Comparison of ENCODE assay signal across 22 cellular contexts in genomic region chr10:111083222-111084095, GRCh38. TPM values are rescaled to one million over a fixed set of nuclear protein-coding genes. Genes with fewer than 3 reads are reported as not detected.
DNase-seq lines count a peak whose midpoint lies in the region; ATAC-seq and TF ChIP-seq lines count a peak whose summit lies in the region.
"Had no signal": no experiment of that assay in that cellular context is flagged by ENCODE, and none has a peak within 500 bp of the region (broad histone marks: within the 10 kb centered on the region; RNA-seq: fewer than 3 reads in every experiment).

No MANE protein-coding gene starts in this region.

- peaks cover 2 to 66% (median 55%) of the 10 kb centered on the region in 5 donors for H3K4me1 ChIP-seq in subcutaneous abdominal adipose tissue (ENCODE audit: control insufficient read depth in 5 of 5, insufficient read depth in 5 of 5, low read length in 5 of 5)
- H3K4me1 ChIP-seq in aorta (ENCODE audit: control insufficient read depth in 1 of 2, insufficient read depth in 2 of 2, low read length in 2 of 2) = no peaks in the 10 kb centered on the region
- H3K4me1 ChIP-seq: HAP-1 had no signal

- no peaks in the 10 kb centered on the region for H3K9me3 Mint-ChIP-seq in activated CD8-positive, alpha-beta memory T cell treated with anti-CD3 and anti-CD28 coated beads, Interleukin-2, amount 10 ng/mL, durations not matched to agents 7 days and 5 days (ENCODE audit: low read depth)
- no peaks in the 10 kb centered on the region for H3K9me3 Mint-ChIP-seq in chondrocyte (ENCODE audit: low read depth)
- H3K9me3 Mint-ChIP-seq: CD4-positive, alpha-beta T cell had no signal

- ATAC-seq in activated CD8-positive, alpha-beta memory T cell treated with anti-CD3 and anti-CD28 coated beads, Interleukin-2, amount 10 ng/mL, durations not matched to agents 7 days and 5 days = no peak
- no peak for ATAC-seq in left lobe of liver
- ATAC-seq in HG02759 (IDR thresholded peaks at IDR 0.05; ENCODE audit: unreplicated experiment) = no peak
- no peak for ATAC-seq in aorta (ENCODE audit: low FRiP score)
- ATAC-seq: K562 had no signal

- H3K9ac ChIP-seq in subcutaneous abdominal adipose tissue (ENCODE audit: low read length in 5 of 5) = peak overlapping the region in 3 of 5 donors; percentile 24 to 57 (median 49)

- H3K4me1 Mint-ChIP-seq in activated CD8-positive, alpha-beta memory T cell treated with anti-CD3 and anti-CD28 coated beads, Interleukin-2, amount 10 ng/mL, durations not matched to agents 7 days and 5 days = peaks cover 4% of the 10 kb centered on the region
- H3K4me1 Mint-ChIP-seq in chondrocyte (ENCODE audit: low read depth) = no peaks in the 10 kb centered on the region

- intact Hi-C loops in aorta (cut with DNase I) = no loop called here

- H3K27ac Mint-ChIP-seq in activated CD8-positive, alpha-beta memory T cell treated with anti-CD3 and anti-CD28 coated beads, Interleukin-2, amount 10 ng/mL, durations not matched to agents 7 days and 5 days = no peak overlapping the region
- no peak overlapping the region for H3K27ac Mint-ChIP-seq in chondrocyte (ENCODE audit: unreplicated experiment)
- H3K27ac Mint-ChIP-seq: CD4-positive, alpha-beta T cell had no signal

- peaks cover 2% of the 10 kb centered on the region for H3K36me3 Mint-ChIP-seq in activated CD8-positive, alpha-beta memory T cell treated with anti-CD3 and anti-CD28 coated beads, Interleukin-2, amount 10 ng/mL, durations not matched to agents 7 days and 5 days
- H3K36me3 Mint-ChIP-seq in chondrocyte (ENCODE audit: low read depth) = no peaks in the 10 kb centered on the region

- peaks cover 20% of the 10 kb centered on the region for H3K27me3 Mint-ChIP-seq in activated CD8-positive, alpha-beta memory T cell treated with anti-CD3 and anti-CD28 coated beads, Interleukin-2, amount 10 ng/mL, durations not matched to agents 7 days and 5 days
- peaks cover 52% of the 10 kb centered on the region for H3K27me3 Mint-ChIP-seq in chondrocyte (ENCODE audit: low read depth)

- H3K27ac ChIP-seq in subcutaneous abdominal adipose tissue (ENCODE audit: low read depth, low read length) = peak overlapping the region; percentile 86
- no peak overlapping the region for H3K27ac ChIP-seq in aorta (ENCODE audit: low read depth in 1 of 2, low read length in 2 of 2)

- DNase-seq in activated CD8-positive, alpha-beta memory T cell treated with anti-CD3 and anti-CD28 coated beads, Interleukin-2, amount 50 U/mL, for 48 hours = peak; percentile 39
- DNase-seq in activated CD8-positive, alpha-beta memory T cell treated with anti-CD3 and anti-CD28 coated beads, Interleukin-2, amount 10 ng/mL, durations not matched to agents 7 days and 5 days = no peak
- peak; percentile 25 for DNase-seq in SK-N-DZ (ENCODE audit: low spot score)
- DNase-seq in left lobe of liver (ENCODE audit: low spot score) = peak; percentile 24
- DNase-seq in chondrocyte (ENCODE audit: low spot score) = no peak
- DNase-seq in aorta = no peak
- DNase-seq: CD4-positive, alpha-beta T cell; DMS153; GDM1; NCI-H1092 treated with DMSO at 0.1 percent for 48 hours; NCI-H146; NCI-H2029 treated with DMSO at 0.1 percent for 48 hours; NCI-H510A; NCI-H748 treated with DMSO at 0.1 percent for 48 hours; NK-92 treated with Interleukin-12 subunit alpha and Interleukin-12 subunit beta, amount 100 ng/mL, for 24 hours; OCI-M1; SHP77 had no signal

- CTCF ChIA-PET in activated CD8-positive, alpha-beta memory T cell treated with anti-CD3 and anti-CD28 coated beads, Interleukin-2, amount 10 ng/mL, durations not matched to agents 7 days and 5 days (lab: Charles Lee) = no interaction called here

- WGBS in aorta, 2 donors = 97% methylated on average over 10 of the region's 10 CpGs

- H3K36me3 ChIP-seq in subcutaneous abdominal adipose tissue (ENCODE audit: control insufficient read depth in 5 of 5, insufficient read depth in 5 of 5, low read length in 5 of 5) (no peaks in the 10 kb centered on the region), aorta (ENCODE audit: control insufficient read depth in 1 of 2, insufficient read depth in 2 of 2, low read length in 1 of 2) (no peaks in the 10 kb centered on the region)
- H3K36me3 ChIP-seq: HAP-1 had no signal

- H3K9me3 ChIP-seq in subcutaneous abdominal adipose tissue (ENCODE audit: control insufficient read depth in 5 of 5, low read length in 5 of 5) (no peaks in the 10 kb centered on the region), aorta (ENCODE audit: control insufficient read depth, low read length) (no peaks in the 10 kb centered on the region)
- H3K9me3 ChIP-seq: HAP-1 had no signal

- H3K4me3 Mint-ChIP-seq in activated CD8-positive, alpha-beta memory T cell treated with anti-CD3 and anti-CD28 coated beads, Interleukin-2, amount 10 ng/mL, durations not matched to agents 7 days and 5 days = no peak overlapping the region
- H3K4me3 Mint-ChIP-seq in chondrocyte (ENCODE audit: unreplicated experiment) = no peak overlapping the region
- H3K4me3 Mint-ChIP-seq: CD4-positive, alpha-beta T cell had no signal

- TF ChIP-seq CTCF in chondrocyte (IDR thresholded peaks at IDR 0.05) = no peak

- H3K27me3 ChIP-seq in subcutaneous abdominal adipose tissue (ENCODE audit: control insufficient read depth in 5 of 5, insufficient read depth in 4 of 5, low read length in 5 of 5) = peaks cover 0 to 4% (median 0%) of the 10 kb centered on the region in 5 donors
- H3K27me3 ChIP-seq in aorta (ENCODE audit: control insufficient read depth in 1 of 2, insufficient read depth in 2 of 2, low read length in 1 of 2) = no peaks in the 10 kb centered on the region

- H3K4me3 ChIP-seq in subcutaneous abdominal adipose tissue (ENCODE audit: low read depth in 1 of 5, low read length in 5 of 5) (no peak overlapping the region), aorta (ENCODE audit: low read length in 2 of 2) (no peak overlapping the region)
- H3K4me3 ChIP-seq: HAP-1, K562 had no signal

RNA-seq across cellular contexts. Expression of gene ADRA2A, which starts 6.6 kb away (rescaled TPM):
- total RNA-seq in activated CD8-positive, alpha-beta memory T cell treated with anti-CD3 and anti-CD28 coated beads, Interleukin-2, amount 10 ng/mL, durations not matched to agents 7 days and 5 days = not detected
- 8.5 and 8.9 TPM in 2 replicates for polyA plus RNA-seq in SK-N-DZ (2014; cell fraction: cytosol; rRNA removed)
- 5.5 and 8.7 TPM in 2 replicates for polyA plus RNA-seq in SK-N-DZ (2014; cell fraction: nucleus; rRNA removed)
- total RNA-seq in left lobe of liver = 0.53 TPM
- 0.07 to 0.17 TPM in 2 of 3 replicates, not detected in the other for total RNA-seq in chondrocyte
- total RNA-seq in aorta = 10 to 100 TPM; 11.4 to 11.5 TPM
- polyA plus RNA-seq in aorta = under 1 TPM; 0.13 to 0.46 TPM
- total RNA-seq: Daoy, K562 had no signal
- polyA plus RNA-seq: K562 had no signal

Comparison
In these comparisons a context has a peak if more than half of its experiments do, and no peak if none do; other contexts are left out.
1. DNase-seq: peak in activated CD8-positive, alpha-beta memory T cell treated with anti-CD3 and anti-CD28 coated beads, Interleukin-2, amount 50 U/mL, for 48 hours (single experiment), SK-N-DZ (single experiment) and left lobe of liver (single experiment); none in activated CD8-positive, alpha-beta memory T cell treated with anti-CD3 and anti-CD28 coated beads, Interleukin-2, amount 10 ng/mL, durations not matched to agents 7 days and 5 days (single experiment), chondrocyte (single experiment) and aorta (0 of 2).